In the genomic region with DNA sequence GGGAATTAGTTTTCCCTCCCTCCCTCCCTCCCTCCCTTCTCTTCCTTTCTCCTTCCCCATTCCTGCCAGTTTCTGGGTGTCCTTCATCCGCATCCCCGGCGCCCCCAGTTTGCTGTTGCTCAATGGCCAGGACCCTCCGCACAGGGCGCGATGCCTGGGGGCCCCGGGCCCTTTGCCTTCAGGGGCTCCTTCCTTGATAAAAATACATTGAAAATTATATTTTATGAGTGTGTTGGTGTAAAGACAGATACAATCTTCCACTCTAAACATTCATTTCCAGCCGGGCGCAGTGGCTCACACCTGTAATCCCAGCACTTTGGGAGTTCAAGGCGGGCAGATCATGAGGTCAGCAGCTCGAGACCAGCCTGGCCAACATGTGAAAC, we compare ENCODE assay signal across 14 cellular contexts. TPM values are rescaled to one million over a fixed set of nuclear protein-coding genes. Genes with fewer than 3 reads are reported as not detected.
"Had no signal": no experiment of that assay in that cellular context is flagged by ENCODE, and none has a peak within 500 bp of the region (broad histone marks: within the 10 kb centered on the region; RNA-seq: fewer than 3 reads in every experiment).

No MANE protein-coding gene starts in this region.

- DNase-seq: activated CD4-positive, CD25-positive, alpha-beta regulatory T cell; activated effector memory CD4-positive, alpha-beta T cell treated with anti-CD3 and anti-CD28 coated beads, Interleukin-2, amount 50 U/mL, for 16 hours; brain microvascular endothelial cell; stimulated activated CD4-positive, alpha-beta T cell treated with anti-CD3 and anti-CD28 coated beads, Interleukin-4, amount 100 ng/mL, for 4 hours; stimulated activated naive CD8-positive, alpha-beta T cell treated with anti-CD3 and anti-CD28 coated beads, Interleukin-15, amount 100 ng/mL, for 72 hours; T-helper 17 cell had no signal

- H3K9me3 Mint-ChIP-seq: activated naive CD4-positive, alpha-beta T cell treated with anti-CD3 and anti-CD28 coated beads, Interleukin-2, amount 50 U/mL, for 72 hours; activated T-cell treated with anti-CD3 and anti-CD28 coated beads, Interleukin-2, amount 50 U/mL, for 24 hours; neural crest cell; stimulated activated naive CD8-positive, alpha-beta T cell treated with anti-CD3 and anti-CD28 coated beads, Interleukin-15, amount 100 ng/mL, for 72 hours had no signal

- H3K9me3 ChIP-seq: esophagus muscularis mucosa, thoracic aorta had no signal

- H3K36me3 ChIP-seq: brain microvascular endothelial cell, esophagus muscularis mucosa, thoracic aorta had no signal

- H3K4me1 ChIP-seq: parathyroid adenoma had no signal

- H3K27ac Mint-ChIP-seq: activated naive CD4-positive, alpha-beta T cell treated with anti-CD3 and anti-CD28 coated beads, Interleukin-2, amount 50 U/mL, for 72 hours; activated T-cell treated with anti-CD3 and anti-CD28 coated beads, Interleukin-2, amount 50 U/mL, for 24 hours; T-helper 17 cell had no signal

- H3K4me3 ChIP-seq: esophagus muscularis mucosa, thoracic aorta had no signal

- H3K27ac ChIP-seq: brain microvascular endothelial cell, esophagus muscularis mucosa, thoracic aorta had no signal

- H3K4me3 Mint-ChIP-seq: activated T-cell treated with anti-CD3 and anti-CD28 coated beads, Interleukin-2, amount 50 U/mL, for 24 hours; neural crest cell; T-helper 17 cell had no signal

- H3K36me3 Mint-ChIP-seq: activated naive CD4-positive, alpha-beta T cell treated with anti-CD3 and anti-CD28 coated beads, Interleukin-2, amount 50 U/mL, for 72 hours had no signal

- H3K4me1 Mint-ChIP-seq: T-helper 17 cell had no signal

RNA-seq across cellular contexts. Expression of gene LCN10, which starts 47.9 kb away (rescaled TPM):
- total RNA-seq: neural crest cell, renal cortical epithelial cell had no signal

RNA-seq across cellular contexts. Expression of gene LCN6, which starts 53.5 kb away (rescaled TPM):
- total RNA-seq: activated naive CD4-positive, alpha-beta T cell treated with anti-CD3 and anti-CD28 coated beads, Interleukin-2, amount 50 U/mL, for 72 hours; dermis microvascular lymphatic vessel endothelial cell; neural crest cell; renal cortical epithelial cell; T-helper 17 cell had no signal
